In genomic region chr12:68113644-68114043, GRCh38 we compare ENCODE assay signal across 9 cellular contexts.
A peak's percentile ranks its signal among the peaks of the same experiment; 100 is the strongest.
DNase-seq lines count a peak whose midpoint lies in the region; ATAC-seq and TF ChIP-seq lines count a peak whose summit lies in the region.
"Had no signal": no experiment of that assay in that cellular context is flagged by ENCODE, and none has a peak within 500 bp of the region (broad histone marks: within the 10 kb centered on the region; RNA-seq: fewer than 3 reads in every experiment).

No MANE protein-coding gene starts in this region.

- no peaks in the 10 kb centered on the region for H3K36me3 ChIP-seq in GM06990 (ENCODE audit: control insufficient read depth, insufficient read depth, low read length)
- H3K36me3 ChIP-seq: gastroesophageal sphincter had no signal

- POLR2A ChIA-PET in RWPE1 (lab: Yijun Ruan, JAX; ENCODE audit: low non-redundant PET) = no interaction called here

- no peaks in the 10 kb centered on the region for H3K27me3 ChIP-seq in GM06990 (replicated peaks; ENCODE audit: control insufficient read depth, insufficient read depth, low read length)
- H3K27me3 ChIP-seq: gastroesophageal sphincter had no signal

- H3K4me3 ChIP-seq in GM06990 (replicated peaks; ENCODE audit: low read depth, low read length) = no peak overlapping the region
- no peak overlapping the region for H3K4me3 ChIP-seq in retinal pigment epithelial cell (ENCODE audit: low read length)
- H3K4me3 ChIP-seq: gastroesophageal sphincter had no signal

- DNase-seq in GM06990 (ENCODE audit: extremely low read depth, insufficient read length) (no peak), NCI-H69 (lab: John Stamatoyannopoulos, UW) (peak; percentile 52), retinal pigment epithelial cell (ENCODE audit: low read depth) (no peak), nucleus accumbens (lab: John Stamatoyannopoulos, UW) (no peak), RWPE1 (ENCODE audit: low spot score) (no peak)
- DNase-seq in activated naive CD4-positive, alpha-beta T cell treated with anti-CD3 and anti-CD28 coated beads, Interleukin-2, amount 50 U/mL, for 16 hours = peak; percentile 37

- ATAC-seq in GM18519 (IDR thresholded peaks at IDR 0.05; ENCODE audit: low FRiP score, unreplicated experiment) (no peak), GM21786 (IDR thresholded peaks at IDR 0.05; ENCODE audit: unreplicated experiment) (no peak)
- ATAC-seq: gastroesophageal sphincter had no signal

- TF ChIP-seq CTCF in GM06990 (IDR thresholded peaks at IDR 0.05; ENCODE audit: insufficient read depth, low read length, poor library complexity, severe bottlenecking) (peak; percentile 77), retinal pigment epithelial cell (conservative IDR thresholded peaks at IDR 0.05; ENCODE audit: low read depth, low read length) (peak; percentile 52), RWPE1 (conservative IDR thresholded peaks at IDR 0.05; ENCODE audit: low read depth) (no peak)

- no peak overlapping the region for H3K27ac ChIP-seq in RWPE1
- H3K27ac ChIP-seq: gastroesophageal sphincter had no signal

- CTCF ChIA-PET in RWPE1 (lab: Yijun Ruan, JAX) = interaction anchor here (0.6 to 0.8 kb wide), 2 partner anchors 9 to 1514 kb away, joined by 3 read pairs; no protein-coding TSS in a partner anchor

Comparison
In these comparisons a context has a peak if more than half of its experiments do, and no peak if none do; other contexts are left out.
1. DNase-seq: peak in NCI-H69 (single experiment) and activated naive CD4-positive, alpha-beta T cell treated with anti-CD3 and anti-CD28 coated beads, Interleukin-2, amount 50 U/mL, for 16 hours (single experiment); none in GM06990 (single experiment), retinal pigment epithelial cell (single experiment), nucleus accumbens (0 of 56) and RWPE1 (single experiment).